ENCODE assay signal across 13 cellular contexts in genomic region chr9:114370251-114370984, GRCh38. TPM values are rescaled to one million over a fixed set of nuclear protein-coding genes. Genes with fewer than 3 reads are reported as not detected.
DNase-seq lines count a peak whose midpoint lies in the region; ATAC-seq, FAIRE-seq and TF ChIP-seq lines count a peak whose summit lies in the region.
"Had no signal": no experiment of that assay in that cellular context is flagged by ENCODE, and none has a peak within 500 bp of the region (broad histone marks: within the 10 kb centered on the region; RNA-seq: fewer than 3 reads in every experiment).

No MANE protein-coding gene starts in this region.

- no peak for ATAC-seq in CD8-positive, alpha-beta T cell
- ATAC-seq in natural killer cell = no peak
- no peak for ATAC-seq in GM21515 (IDR thresholded peaks at IDR 0.05; ENCODE audit: unreplicated experiment)
- ATAC-seq in GM19328 (IDR thresholded peaks at IDR 0.05; ENCODE audit: unreplicated experiment) = no peak
- ATAC-seq: left lobe of liver, SK-N-SH treated with all-trans-retinoic acid at 6 μM for 48 hours had no signal

- intact Hi-C loops in CD8-positive, alpha-beta T cell (cut with DNase I, micrococcal nuclease) = no loop called here
- intact Hi-C loops in ascending aorta (cut with DNase I) (no loop called here), natural killer cell (cut with micrococcal nuclease) (no loop called here), left ventricle myocardium inferior (cut with micrococcal nuclease) (no loop called here)

- H3K9me3 Mint-ChIP-seq in CD8-positive, alpha-beta T cell = no peaks in the 10 kb centered on the region
- H3K9me3 Mint-ChIP-seq in natural killer cell = peaks cover 0 to 3% of the 10 kb centered on the region in 2 donors

- no peak overlapping the region for H3K9ac ChIP-seq in MM.1S (ENCODE audit: low read length)

- no peak overlapping the region for H2AFZ ChIP-seq in MM.1S (ENCODE audit: low read length)

- CTCF ChIA-PET in CD8-positive, alpha-beta T cell (lab: Charles Lee) = interaction anchor here (0.9 to 5.2 kb wide), 6 partner anchors 15 to 283 kb away, joined by 3 to 67 read pairs (median 6); partner anchors contain the start of gene AKNA

- peak overlapping the region; percentile 56 for H3K4me3 Mint-ChIP-seq in CD8-positive, alpha-beta T cell
- H3K4me3 Mint-ChIP-seq in natural killer cell = peak overlapping the region; percentile 68

- peaks cover 66% of the 10 kb centered on the region for H3K79me2 ChIP-seq in MM.1S (ENCODE audit: low read length)

- no peaks in the 10 kb centered on the region for H3K27me3 Mint-ChIP-seq in CD8-positive, alpha-beta T cell (ENCODE audit: low read depth)
- H3K27me3 Mint-ChIP-seq in natural killer cell (ENCODE audit: low read depth in 2 of 2) = no peaks in the 10 kb centered on the region

- H3K4me1 Mint-ChIP-seq in CD8-positive, alpha-beta T cell (ENCODE audit: low read depth) = peaks cover 92% of the 10 kb centered on the region
- peaks cover 48 to 80% of the 10 kb centered on the region in 2 donors for H3K4me1 Mint-ChIP-seq in natural killer cell

- H3K27ac Mint-ChIP-seq in CD8-positive, alpha-beta T cell = peak overlapping the region; percentile 89
- peak overlapping the region; percentile 79 to 86 for H3K27ac Mint-ChIP-seq in natural killer cell

- H3K36me3 Mint-ChIP-seq in CD8-positive, alpha-beta T cell = peaks cover 84% of the 10 kb centered on the region
- H3K36me3 Mint-ChIP-seq in natural killer cell = peaks cover 4% of the 10 kb centered on the region

- H4K20me1 ChIP-seq in MM.1S (ENCODE audit: insufficient read depth, low read length) = no peaks in the 10 kb centered on the region

- DNase-seq in CD8-positive, alpha-beta T cell = no peak
- no peak for DNase-seq in MM.1S
- peak in 1 of 2 donors; percentile 5 for DNase-seq in ascending aorta (ENCODE audit: low spot score in 2 of 2)
- DNase-seq in natural killer cell = no peak
- DNase-seq in left ventricle myocardium inferior = no peak
- DNase-seq in small intestine = no peak
- DNase-seq: DMS79 treated with DMSO at 0.1 percent for 48 hours, NCI-H1105 treated with DMSO at 0.1 percent for 48 hours had no signal

- FAIRE-seq in small intestine (lab: Jason Lieb, UNC) = no peak
- FAIRE-seq: endothelial cell of umbilical vein had no signal

- no peak overlapping the region for H3K4me3 ChIP-seq in CD8-positive, alpha-beta T cell (ENCODE audit: low read depth, low read length)
- H3K4me3 ChIP-seq in MM.1S (ENCODE audit: low read length) = no peak overlapping the region
- H3K4me3 ChIP-seq in ascending aorta = no peak overlapping the region
- no peak overlapping the region for H3K4me3 ChIP-seq in left ventricle myocardium inferior
- no peak overlapping the region for H3K4me3 ChIP-seq in small intestine (ENCODE audit: low read depth in 1 of 2, low read length in 2 of 2)

- POLR2A ChIA-PET in CD8-positive, alpha-beta T cell (lab: Charles Lee) = interaction anchor here (0.6 to 16.8 kb wide), 5 partner anchors 13 to 183 kb away, joined by 3 to 535 read pairs (median 3); partner anchors contain the start of gene AKNA

- peaks cover 40% of the 10 kb centered on the region for H3K36me3 ChIP-seq in CD8-positive, alpha-beta T cell (ENCODE audit: insufficient read depth, low read length)
- H3K36me3 ChIP-seq in MM.1S (replicated peaks; ENCODE audit: insufficient read depth, low read length) (0 out of 2 replicates have a peak, but pooled peaks cover 9% of the 10 kb centered on the region), ascending aorta (peaks cover 22 to 67% of the 10 kb centered on the region in 2 donors), left ventricle myocardium inferior (peaks cover 31% of the 10 kb centered on the region), small intestine (ENCODE audit: control insufficient read depth in 2 of 2, insufficient read depth in 2 of 2, low read length in 2 of 2) (peaks cover 5 to 17% of the 10 kb centered on the region in 2 donors)

- H3K4me1 ChIP-seq in CD8-positive, alpha-beta T cell (ENCODE audit: insufficient read depth, low read length) = peaks cover 98% of the 10 kb centered on the region
- H3K4me1 ChIP-seq in MM.1S (ENCODE audit: low read length) (peaks cover 96% of the 10 kb centered on the region), ascending aorta (peaks cover 0 to 34% of the 10 kb centered on the region in 2 donors), left ventricle myocardium inferior (peaks cover 29% of the 10 kb centered on the region), small intestine (ENCODE audit: control insufficient read depth in 2 of 2, insufficient read depth in 1 of 2, low read depth in 1 of 2, low read length in 1 of 2) (peaks cover 0 to 4% of the 10 kb centered on the region in 2 donors)

- H3K27me3 ChIP-seq in CD8-positive, alpha-beta T cell (ENCODE audit: insufficient read depth, low read length) = no peaks in the 10 kb centered on the region
- H3K27me3 ChIP-seq in MM.1S (replicated peaks; ENCODE audit: insufficient read depth, low read length) (no peaks in the 10 kb centered on the region), ascending aorta (no peaks in the 10 kb centered on the region), left ventricle myocardium inferior (ENCODE audit: low read depth) (no peaks in the 10 kb centered on the region), small intestine (ENCODE audit: control insufficient read depth in 2 of 2, insufficient read depth in 2 of 2, low read length in 2 of 2) (no peaks in the 10 kb centered on the region)

- no peak overlapping the region for H3K4me2 ChIP-seq in MM.1S (ENCODE audit: low read depth, low read length)

- H3K27ac ChIP-seq in CD8-positive, alpha-beta T cell (ENCODE audit: low read depth, low read length) = peak overlapping the region; percentile 72
- H3K27ac ChIP-seq in MM.1S (ENCODE audit: low read length) (peak overlapping the region; percentile 98; the same call in 1 of the 2 replicates), ascending aorta (peak overlapping the region; percentile 72 to 75), left ventricle myocardium inferior (replicated peaks) (no peak overlapping the region), small intestine (ENCODE audit: low read depth in 1 of 2, low read length in 1 of 2) (peak overlapping the region in 1 of 2 donors; percentile 42)

- H3F3A ChIP-seq in MM.1S (ENCODE audit: insufficient read depth, low read length) = peaks cover 78% of the 10 kb centered on the region

- TF ChIP-seq CTCF in CD8-positive, alpha-beta T cell (IDR thresholded peaks at IDR 0.05) = no peak
- no peak for TF ChIP-seq CTCF in MM.1S (IDR thresholded peaks at IDR 0.05; ENCODE audit: low read length)
- TF ChIP-seq CTCF in ascending aorta (IDR thresholded peaks at IDR 0.05) = no peak
- TF ChIP-seq CTCF in natural killer cell (IDR thresholded peaks at IDR 0.05) = no peak
- no peak for TF ChIP-seq CTCF in left ventricle myocardium inferior (IDR thresholded peaks at IDR 0.05; ENCODE audit: borderline replicate concordance)

- 79 to 89% (median 88%) methylated on average over 6 of the region's 6 CpGs for whole genome bisulfite sequencing in small intestine, 3 donors

- no peaks in the 10 kb centered on the region for H3K9me2 ChIP-seq in MM.1S (replicated peaks; ENCODE audit: insufficient read depth, low read length)

- H3K9me3 ChIP-seq in CD8-positive, alpha-beta T cell (ENCODE audit: low read length) = no peaks in the 10 kb centered on the region
- no peaks in the 10 kb centered on the region for H3K9me3 ChIP-seq in MM.1S (replicated peaks; ENCODE audit: insufficient read depth, low read length)
- H3K9me3 ChIP-seq in ascending aorta = no peaks in the 10 kb centered on the region
- H3K9me3 ChIP-seq in left ventricle myocardium inferior (replicated peaks) = no peaks in the 10 kb centered on the region
- H3K9me3 ChIP-seq in small intestine (ENCODE audit: control insufficient read depth, low read depth) = no peaks in the 10 kb centered on the region

RNA-seq across cellular contexts. Expression of gene AKNA, which starts 17.4 kb away (rescaled TPM):
- 100 to 1,000 TPM; 249 to 269 TPM for total RNA-seq in CD8-positive, alpha-beta T cell
- 87.9 TPM for total RNA-seq in ascending aorta
- total RNA-seq in natural killer cell = 100 to 1,000 TPM; 577 to 743 (median 676) TPM
- 6.3 TPM for total RNA-seq in left ventricle myocardium inferior
- 10 to 100 TPM in 1 of 3 donors, 1 to 10 TPM in 2; 3.4 to 22.0 (median 8.9) TPM for polyA plus RNA-seq in small intestine

RNA-seq across cellular contexts. Expression of gene ORM2, which starts 40.7 kb away (rescaled TPM):
- total RNA-seq in CD8-positive, alpha-beta T cell = not detected
- 0.64 TPM for total RNA-seq in ascending aorta
- total RNA-seq in natural killer cell = not detected
- not detected for total RNA-seq in left ventricle myocardium inferior
- under 1 TPM in 1 of 3 donors, not detected in 2; 0.28 TPM for polyA plus RNA-seq in small intestine
- total RNA-seq: endothelial cell of umbilical vein had no signal
- polyA plus RNA-seq: endothelial cell of umbilical vein had no signal

RNA-seq across cellular contexts. Expression of gene ORM1, which starts 47.5 kb away (rescaled TPM):
- not detected for total RNA-seq in CD8-positive, alpha-beta T cell
- total RNA-seq in ascending aorta (53.3 TPM), natural killer cell (under 1 TPM in 1 of 3 donors, not detected in 2; 1.00 TPM), left ventricle myocardium inferior (not detected)
- 1 to 10 TPM in 2 of 3 donors, not detected in 1; 1.3 to 6.9 TPM for polyA plus RNA-seq in small intestine
- total RNA-seq: endothelial cell of umbilical vein had no signal
- polyA plus RNA-seq: endothelial cell of umbilical vein had no signal

Comparison
In these comparisons a context has a peak if more than half of its experiments do, and no peak if none do; other contexts are left out.
1. RNA of gene AKNA, which starts 17.4 kb away (total RNA-seq): 577 to 743 TPM in natural killer cell, 249 to 269 TPM in CD8-positive, alpha-beta T cell and 87.9 TPM in ascending aorta (single experiment); 6.3 TPM in left ventricle myocardium inferior (single experiment); every median in the first group is over 10 times any median in the second.
2. RNA of gene ORM1, which starts 47.5 kb away (total RNA-seq): 53.3 TPM in ascending aorta (single experiment); 1.00 TPM in natural killer cell, not detected in CD8-positive, alpha-beta T cell and not detected in left ventricle myocardium inferior (single experiment); every median in the first group is over 10 times any median in the second.